In the genomic region with DNA sequence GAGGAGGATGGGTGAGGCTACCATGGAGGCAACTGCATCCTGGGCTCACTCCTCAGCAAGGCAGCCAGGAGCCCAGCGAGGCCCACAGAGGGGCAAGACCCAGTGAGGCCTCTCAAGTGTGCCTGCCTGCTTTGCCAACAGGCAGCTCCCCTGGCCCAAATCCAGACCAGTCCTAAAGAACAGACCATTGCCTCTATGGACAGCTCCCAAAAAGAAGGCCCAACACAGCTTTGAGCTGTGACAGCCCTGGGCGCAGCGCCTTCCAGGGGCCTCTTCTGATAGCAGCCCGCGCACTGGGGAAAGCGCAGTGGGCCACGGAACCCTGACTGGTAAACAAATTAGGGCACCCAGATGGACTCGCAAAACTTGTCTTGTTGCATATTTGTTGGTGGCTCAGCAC, we compare ENCODE assay signal across 25 cellular contexts. TPM values are rescaled to one million over a fixed set of nuclear protein-coding genes. Genes with fewer than 3 reads are reported as not detected.
DNase-seq lines count a peak whose midpoint lies in the region; ATAC-seq and TF ChIP-seq lines count a peak whose summit lies in the region.
"Had no signal": no experiment of that assay in that cellular context is flagged by ENCODE, and none has a peak within 500 bp of the region (broad histone marks: within the 10 kb centered on the region; RNA-seq: fewer than 3 reads in every experiment).

No MANE protein-coding gene starts in this region.

- no peak overlapping the region for H3K4me3 Mint-ChIP-seq in neural progenitor cell
- H3K4me3 Mint-ChIP-seq: CD14-positive monocyte; CD8-positive, alpha-beta memory T cell had no signal

- no peak overlapping the region for H2AFZ ChIP-seq in neural progenitor cell (replicated peaks)

- TF ChIP-seq CTCF in ascending aorta (IDR thresholded peaks at IDR 0.05) (no peak), heart left ventricle (IDR thresholded peaks at IDR 0.05) (peak in 1 of 12 donors; percentile 10), upper lobe of right lung (IDR thresholded peaks at IDR 0.05) (no peak), neural progenitor cell (IDR thresholded peaks at IDR 0.05) (no peak), mucosa of descending colon (IDR thresholded peaks at IDR 0.05) (no peak)

- H3F3A ChIP-seq in neural progenitor cell (ENCODE audit: low read depth) = no peaks in the 10 kb centered on the region

- peak in 1 of 2 donors; percentile 55 for DNase-seq in ascending aorta (ENCODE audit: low spot score in 2 of 2)
- peak; percentile 78 to 90 (median 79) for DNase-seq in heart left ventricle
- peak; percentile 47 to 82 (median 77) for DNase-seq in right cardiac atrium
- DNase-seq in upper lobe of right lung = no peak
- no peak for DNase-seq in neural progenitor cell (ENCODE audit: low spot score)
- no peak for DNase-seq in SW480 (ENCODE audit: low spot score)
- DNase-seq in mucosa of descending colon = no peak
- DNase-seq: 8988T; ACHN; BE2C; CD8-positive, alpha-beta memory T cell; DMS79 treated with DMSO at 0.1 percent for 48 hours; H7; IMR-90; KG1; MG63; NCI-H1105 treated with DMSO at 0.1 percent for 48 hours; NCI-H146; NCI-H1930; NCI-H2107; NCI-H446; NCI-H524 treated with DMSO at 0.1 percent for 48 hours; NCI-H774; SJCRH30 had no signal

- H3K27ac ChIP-seq in ascending aorta (peak overlapping the region; percentile 41 to 46), heart left ventricle (peak overlapping the region in 8 of 12 donors; percentile 38 to 73 (median 56)), right cardiac atrium (ENCODE audit: low read length) (peak overlapping the region; percentile 23), upper lobe of right lung (no peak overlapping the region), neural progenitor cell (no peak overlapping the region)
- H3K27ac ChIP-seq: SJCRH30 had no signal

- no peak overlapping the region for H3K9ac ChIP-seq in neural progenitor cell

- peaks cover 54% of the 10 kb centered on the region for H3K36me3 Mint-ChIP-seq in neural progenitor cell
- H3K36me3 Mint-ChIP-seq: CD14-positive monocyte had no signal

- no peak for TF ChIP-seq POLR2A in heart left ventricle (IDR thresholded peaks at IDR 0.05)

- intact Hi-C loops in ascending aorta (cut with DNase I) (no loop called here), heart left ventricle (cut with DNase I) (no loop called here), right cardiac atrium (cut with DNase I) (no loop called here), upper lobe of right lung (cut with DNase I) (no loop called here), mucosa of descending colon (cut with DNase I, micrococcal nuclease) (no loop called here)

- H3K4me1 ChIP-seq in ascending aorta = peaks cover 1 to 33% of the 10 kb centered on the region in 2 donors
- H3K4me1 ChIP-seq in heart left ventricle = peaks cover 0 to 38% (median 17%) of the 10 kb centered on the region in 12 donors
- no peaks in the 10 kb centered on the region for H3K4me1 ChIP-seq in right cardiac atrium (ENCODE audit: control insufficient read depth, insufficient read depth, low read length)
- peaks cover 6% of the 10 kb centered on the region for H3K4me1 ChIP-seq in upper lobe of right lung
- H3K4me1 ChIP-seq in neural progenitor cell = no peaks in the 10 kb centered on the region
- no peaks in the 10 kb centered on the region for H3K4me1 ChIP-seq in mucosa of descending colon (ENCODE audit: low read depth)
- H3K4me1 ChIP-seq: BE2C, SJCRH30 had no signal

- H3K4me1 Mint-ChIP-seq in neural progenitor cell = no peaks in the 10 kb centered on the region
- H3K4me1 Mint-ChIP-seq: CD14-positive monocyte; CD8-positive, alpha-beta memory T cell had no signal

- H3K27ac Mint-ChIP-seq in neural progenitor cell = no peak overlapping the region
- H3K27ac Mint-ChIP-seq: CD8-positive, alpha-beta memory T cell had no signal

- no peak overlapping the region for H3K4me2 ChIP-seq in neural progenitor cell

- H3K79me2 ChIP-seq in neural progenitor cell (ENCODE audit: low read depth) = no peaks in the 10 kb centered on the region

- 47 to 69% (median 63%) methylated on average over 8 of the region's 8 CpGs for WGBS in heart left ventricle, 4 donors
- WGBS in right cardiac atrium = 75% methylated on average over 8 of the region's 8 CpGs

- H3K36me3 ChIP-seq in ascending aorta (peaks cover 27 to 38% of the 10 kb centered on the region in 2 donors), heart left ventricle (peaks cover 0 to 65% (median 35%) of the 10 kb centered on the region in 9 donors), upper lobe of right lung (peaks cover 60% of the 10 kb centered on the region), neural progenitor cell (no peaks in the 10 kb centered on the region), mucosa of descending colon (ENCODE audit: low read depth) (no peaks in the 10 kb centered on the region)

- H3K27me3 Mint-ChIP-seq in neural progenitor cell (ENCODE audit: insufficient read depth, low read depth) = peaks cover 2% of the 10 kb centered on the region
- H3K27me3 Mint-ChIP-seq: CD8-positive, alpha-beta memory T cell had no signal

- H3K9me3 ChIP-seq in ascending aorta (no peaks in the 10 kb centered on the region), heart left ventricle (no peaks in the 10 kb centered on the region), right cardiac atrium (ENCODE audit: control insufficient read depth, low read length) (no peaks in the 10 kb centered on the region), upper lobe of right lung (no peaks in the 10 kb centered on the region), neural progenitor cell (ENCODE audit: low read depth) (no peaks in the 10 kb centered on the region), mucosa of descending colon (no peaks in the 10 kb centered on the region)
- H3K9me3 ChIP-seq: BE2C, MG63, SJCRH30 had no signal

- no peaks in the 10 kb centered on the region for H3K9me3 Mint-ChIP-seq in neural progenitor cell
- H3K9me3 Mint-ChIP-seq: CD8-positive, alpha-beta memory T cell had no signal

- peak; percentile 88 to 91 (median 90) for ATAC-seq in heart left ventricle
- ATAC-seq in right cardiac atrium = peak; percentile 72 to 75
- ATAC-seq in upper lobe of right lung = peak; percentile 11
- no peak for ATAC-seq in mucosa of descending colon

- no peak overlapping the region for H3K4me3 ChIP-seq in ascending aorta
- H3K4me3 ChIP-seq in heart left ventricle = no peak overlapping the region
- H3K4me3 ChIP-seq in right cardiac atrium (ENCODE audit: low read length) = no peak overlapping the region
- H3K4me3 ChIP-seq in upper lobe of right lung = no peak overlapping the region
- no peak overlapping the region for H3K4me3 ChIP-seq in neural progenitor cell
- no peak overlapping the region for H3K4me3 ChIP-seq in mucosa of descending colon
- H3K4me3 ChIP-seq: MG63, SJCRH30 had no signal

- H3K27me3 ChIP-seq in ascending aorta (no peaks in the 10 kb centered on the region), heart left ventricle (no peaks in the 10 kb centered on the region), right cardiac atrium (ENCODE audit: control insufficient read depth, insufficient read depth) (no peaks in the 10 kb centered on the region), upper lobe of right lung (no peaks in the 10 kb centered on the region), neural progenitor cell (no peaks in the 10 kb centered on the region)
- H3K27me3 ChIP-seq: BE2C, MG63, SJCRH30 had no signal

- no peaks in the 10 kb centered on the region for H4K20me1 ChIP-seq in neural progenitor cell (ENCODE audit: low read depth)

RNA-seq across cellular contexts. Expression of a gene that starts 25.5 kb away (rescaled TPM):
- total RNA-seq in ascending aorta (225 TPM), heart left ventricle (100 to 1,000 TPM in 1 of 9 donors, 10 to 100 TPM in 8; 29.7 to 145 (median 63.8) TPM), right cardiac atrium (10 to 100 TPM; 48.0 to 69.9 (median 56.2) TPM), upper lobe of right lung (159 TPM), neural progenitor cell (ENCODE audit: low replicate concordance) (48.5 and 66.7 TPM in 2 replicates), mucosa of descending colon (10 to 100 TPM in 2 of 3 donors, 1 to 10 TPM in 1; 9.8 to 35.9 (median 15.5) TPM)
- polyA plus RNA-seq in heart left ventricle (10 to 100 TPM; 23.1 to 72.8 TPM), right cardiac atrium (36.1 TPM)

Comparison
In these comparisons a context has a peak if more than half of its experiments do, and no peak if none do; other contexts are left out.
1. DNase-seq: peak in heart left ventricle (5 of 5) and right cardiac atrium (3 of 3); none in upper lobe of right lung (single experiment), neural progenitor cell (single experiment), SW480 (single experiment) and mucosa of descending colon (0 of 3).
2. H3K27ac ChIP-seq: peak in ascending aorta (2 of 2), heart left ventricle (8 of 12) and right cardiac atrium (single experiment); none in upper lobe of right lung (single experiment) and neural progenitor cell (single experiment).